8 cellular contexts compared by ENCODE assay signal in genomic region chr9:121074370-121075250, GRCh38.
DNase-seq lines count a peak whose midpoint lies in the region; ATAC-seq and TF ChIP-seq lines count a peak whose summit lies in the region.

TSS of gene CNTRL (plus strand) at chr9:121074955. CDS start at chr9:121088327, 13,372 bp downstream.

- peak within 1 kb of the TSS; percentile 87 for H3K27ac ChIP-seq in caudate nucleus (ENCODE audit: low read depth, low read length)

- no peak for TF ChIP-seq CTCF in AG10803 (conservative IDR thresholded peaks at IDR 0.05; ENCODE audit: low read length)

- DNase-seq in AG10803 (ENCODE audit: low read depth), result peak; percentile 82
- DNase-seq in NCI-H446 treated with DMSO at 0.1 percent for 48 hours (lab: John Stamatoyannopoulos, UW), result peak; percentile 72
- DNase-seq in activated CD4-positive, CD25-positive, alpha-beta regulatory T cell treated with anti-CD3 and anti-CD28 coated beads, Interleukin-2, amount 50 U/mL, for 16 hours (ENCODE audit: low read depth, low spot score), result peak; percentile 70
- DNase-seq in caudate nucleus (lab: John Stamatoyannopoulos, UW), result peak in 60 of 61 donors; percentile 37 to 92 (median 79)
- DNase-seq in islet precursor cell, result peak; percentile 92
- DNase-seq in stimulated activated CD4-positive, alpha-beta T cell treated with anti-CD3 and anti-CD28 coated beads, Interleukin-12 subunit alpha, Interleukin-12 subunit beta, amount 100 ng/mL, for 4 hours, result peak; percentile 87

- ATAC-seq in GM19043 (IDR thresholded peaks at IDR 0.05; ENCODE audit: low read depth, unreplicated experiment) (peak; percentile 69), HG03378 (IDR thresholded peaks at IDR 0.05; ENCODE audit: unreplicated experiment) (peak; percentile 47)

- peak within 1 kb of the TSS; percentile 83 for H3K4me3 ChIP-seq in AG10803 (ENCODE audit: low read length)

Comparison
In these comparisons a context has a peak if more than half of its experiments do, and no peak if none do; other contexts are left out.
1. Peak in every context shown above with its lines: DNase-seq, ATAC-seq, H3K4me3 ChIP-seq and H3K27ac ChIP-seq.